Comparison of ENCODE assay signal across 8 cellular contexts in genomic region chr1:173823776-173824314, GRCh38. TPM values are rescaled to one million over a fixed set of nuclear protein-coding genes. Genes with fewer than 3 reads are reported as not detected.
A peak's percentile ranks its signal among the peaks of the same experiment; 100 is the strongest.
DNase-seq lines count a peak whose midpoint lies in the region; ATAC-seq and TF ChIP-seq lines count a peak whose summit lies in the region.

No MANE protein-coding gene starts in this region.

- H3K27ac Mint-ChIP-seq in Caco-2 (ENCODE audit: unreplicated experiment) = peak overlapping the region; percentile 100

- H3K9me3 ChIP-seq in Caco-2 (no peaks in the 10 kb centered on the region), muscle layer of duodenum (ENCODE audit: control insufficient read depth in 1 of 2, low read length in 2 of 2) (no peaks in the 10 kb centered on the region)

- H3K4me1 Mint-ChIP-seq in Caco-2 (ENCODE audit: low read depth, unreplicated experiment) = peaks cover 24% of the 10 kb centered on the region

- peak overlapping the region; percentile 90 for H3K27ac ChIP-seq in muscle layer of duodenum (ENCODE audit: low read length)

- H3K9me3 Mint-ChIP-seq in Caco-2 (ENCODE audit: unreplicated experiment) = no peaks in the 10 kb centered on the region

- H3K27me3 ChIP-seq in Caco-2 (replicated peaks; ENCODE audit: control insufficient read depth, insufficient read depth, low read length) = no peaks in the 10 kb centered on the region
- H3K27me3 ChIP-seq in muscle layer of duodenum (ENCODE audit: low read depth, low read length) = no peaks in the 10 kb centered on the region

- intact Hi-C loops in Caco-2 (cut with micrococcal nuclease; ENCODE audit: unreplicated experiment) = loop anchor here (1.0 to 2.0 kb wide), 5 partner anchors 44 to 404 kb away; partner anchors contain the start of genes KLHL20 and ZBTB37

- DNase-seq in Caco-2 (no peak), cardiac fibroblast (ENCODE audit: low read depth in 2 of 2) (peak in 1 of 2 donors; percentile 54), H4 (ENCODE audit: low spot score) (no peak)
- no peak for DNase-seq in stimulated activated CD4-positive, alpha-beta T cell treated with anti-CD3 and anti-CD28 coated beads, Interleukin-15, amount 100 ng/mL, for 24 hours

- peaks cover 8% of the 10 kb centered on the region for H3K4me1 ChIP-seq in Caco-2
- peaks cover 9 to 11% of the 10 kb centered on the region in 2 donors for H3K4me1 ChIP-seq in muscle layer of duodenum (ENCODE audit: control insufficient read depth in 1 of 2, insufficient read depth in 2 of 2, low read length in 2 of 2)

- POLR2A ChIA-PET in Caco-2 (lab: Charles Lee) = interaction anchor here (0.6 to 1.8 kb wide), 5 partner anchors 29 to 447 kb away, joined by 3 to 15 read pairs (median 7); partner anchors contain the start of genes KLHL20 and ZBTB37

- BruUV-seq in Caco-2 (replicated peaks; lab: Mats Ljungman, UMichigan) = TSS peak; percentile 60

- peak overlapping the region; percentile 100 for H3K4me3 Mint-ChIP-seq in Caco-2 (ENCODE audit: unreplicated experiment)

- no peak for TF ChIP-seq CTCF in Caco-2 (IDR thresholded peaks at IDR 0.05; ENCODE audit: insufficient read depth in 1 of 2, low read depth in 1 of 2, low read length in 1 of 2, severe bottlenecking in 1 of 2, unreplicated experiment in 1 of 2)
- TF ChIP-seq CTCF in cardiac fibroblast (IDR thresholded peaks at IDR 0.05; ENCODE audit: low read depth, low read length) = no peak

- CTCF ChIA-PET in Caco-2 (lab: Charles Lee) = no interaction called here

- H3K36me3 Mint-ChIP-seq in Caco-2 (ENCODE audit: insufficient read depth, unreplicated experiment) = peaks cover 47% of the 10 kb centered on the region

- ATAC-seq in GM21360 (IDR thresholded peaks at IDR 0.05; ENCODE audit: unreplicated experiment) (peak; percentile 28), HG03571 (IDR thresholded peaks at IDR 0.05; ENCODE audit: unreplicated experiment) (peak; percentile 44), esophagus mucosa (no peak)

- H3K4me3 ChIP-seq in Caco-2 (ENCODE audit: low read depth, low read length) (peak overlapping the region; percentile 89), cardiac fibroblast (replicated peaks in 1 of 2; ENCODE audit: low read depth in 2 of 2, low read length in 2 of 2) (peak overlapping the region; percentile 94 to 95), muscle layer of duodenum (ENCODE audit: low read depth in 1 of 2, low read length in 2 of 2) (peak overlapping the region; percentile 84 to 96)

- no peaks in the 10 kb centered on the region for H3K36me3 ChIP-seq in Caco-2 (ENCODE audit: control insufficient read depth, insufficient read depth, low read length)
- peaks cover 0 to 9% of the 10 kb centered on the region in 2 donors for H3K36me3 ChIP-seq in muscle layer of duodenum (ENCODE audit: control insufficient read depth in 1 of 2, insufficient read depth in 2 of 2, low read length in 2 of 2)

- H3K27me3 Mint-ChIP-seq in Caco-2 (ENCODE audit: insufficient read depth, unreplicated experiment) = no peaks in the 10 kb centered on the region

RNA-seq across cellular contexts. Expression of gene DARS2, which starts 0.6 kb away (rescaled TPM):
- total RNA-seq in Caco-2 (2022) (41.3 and 45.1 TPM in 2 replicates), esophagus mucosa (13.5 TPM)
- total RNA-seq in H4 (2014; rRNA removed; shearing (Covaris generic)) = 24.7 and 27.8 TPM in 2 replicates

RNA-seq across cellular contexts. Expression of gene CENPL, which starts 0.8 kb away (rescaled TPM):
- total RNA-seq in Caco-2 (2022) = 21.3 and 23.1 TPM in 2 replicates
- 25.0 and 27.6 TPM in 2 replicates for total RNA-seq in H4 (2014; rRNA removed; shearing (Covaris generic))
- 7.2 TPM for total RNA-seq in esophagus mucosa

RNA-seq across cellular contexts. Expression of gene GAS5, which starts 43.9 kb away (rescaled TPM):
- total RNA-seq in Caco-2 (2022) (559 and 641 TPM in 2 replicates), esophagus mucosa (347 TPM)
- total RNA-seq in H4 (2014; rRNA removed; shearing (Covaris generic)) = 335 and 341 TPM in 2 replicates

RNA-seq across cellular contexts. Expression of gene ZBTB37, which starts 44.3 kb away (rescaled TPM):
- total RNA-seq in Caco-2 (2022) (8.1 and 8.4 TPM in 2 replicates), esophagus mucosa (5.0 TPM)
- total RNA-seq in H4 (2014; rRNA removed; shearing (Covaris generic)) = 2.0 and 2.3 TPM in 2 replicates
